In genomic region chr15:56991017-56991416, GRCh38 we compare ENCODE assay signal across 35 cellular contexts.
"Had no signal": no experiment of that assay in that cellular context is flagged by ENCODE, and none has a peak within 500 bp of the region (broad histone marks: within the 10 kb centered on the region; RNA-seq: fewer than 3 reads in every experiment).

No MANE protein-coding gene starts in this region.

- H3K27me3 ChIP-seq: adrenal gland, body of pancreas, brain microvascular endothelial cell, cardiac muscle cell had no signal

- H3K4me3 Mint-ChIP-seq: activated CD4-positive, alpha-beta memory T cell treated with anti-CD3 and anti-CD28 coated beads, Interleukin-2, amount 10 ng/mL, durations not matched to agents 7 days and 5 days; activated CD4-positive, alpha-beta T cell treated with anti-CD3 and anti-CD28 coated beads for 36 hours; activated CD4-positive, alpha-beta T cell treated with anti-CD3 and anti-CD28 coated beads, Interleukin-2, amount 10 ng/mL, durations not matched to agents 7 days and 5 days; activated CD8-positive, alpha-beta memory T cell treated with anti-CD3 and anti-CD28 coated beads, Interleukin-2, amount 10 ng/mL, durations not matched to agents 7 days and 5 days; activated CD8-positive, alpha-beta T cell treated with anti-CD3 and anti-CD28 coated beads, Interleukin-2, amount 10 ng/mL, durations not matched to agents 7 days and 5 days; activated naive CD8-positive, alpha-beta T cell treated with anti-CD3 and anti-CD28 coated beads for 36 hours; activated T-cell treated with anti-CD3 and anti-CD28 coated beads, Interleukin-2, amount 50 U/mL, for 24 hours; central memory CD8-positive, alpha-beta T cell; T-cell; T-helper 2 cell treated with Interferon-gamma antibody and Interleukin-4, amounts not matched to agents 5 μg/mL and 100 μg/mL, for 36 hours had no signal

- H3K9me3 ChIP-seq: adrenal gland, body of pancreas had no signal

- H3K4me3 ChIP-seq: adrenal gland, body of pancreas, cardiac muscle cell had no signal

- ATAC-seq: activated CD4-positive, alpha-beta T cell treated with anti-CD3 and anti-CD28 coated beads for 36 hours; activated CD4-positive, CD25-positive, alpha-beta regulatory T cell treated with anti-CD3 and anti-CD28 coated beads, Interleukin-2, amount 50 U/mL, for 24 hours; activated CD8-positive, alpha-beta memory T cell treated with anti-CD3 and anti-CD28 coated beads, Interleukin-2, amount 10 ng/mL, durations not matched to agents 7 days and 5 days; activated CD8-positive, alpha-beta T cell treated with anti-CD3 and anti-CD28 coated beads, Interleukin-2, amount 10 ng/mL, durations not matched to agents 7 days and 5 days; activated naive CD4-positive, alpha-beta T cell treated with anti-CD3 and anti-CD28 coated beads, Interleukin-2, amount 50 U/mL, for 72 hours; body of pancreas; T-cell had no signal

- H3K9me3 Mint-ChIP-seq: activated CD4-positive, alpha-beta memory T cell treated with anti-CD3 and anti-CD28 coated beads, Interleukin-2, amount 10 ng/mL, durations not matched to agents 7 days and 5 days; activated naive CD4-positive, alpha-beta T cell treated with anti-CD3 and anti-CD28 coated beads, Interleukin-2, amount 50 U/mL, for 72 hours; activated T-cell treated with anti-CD3 and anti-CD28 coated beads, Interleukin-2, amount 50 U/mL, for 24 hours; activated T-helper 2 cell treated with anti-CD3 and anti-CD28 coated beads, Interferon-gamma antibody, Interleukin-2, Interleukin-4, amounts not matched to agents 10 μg/mL and 5 μg/mL and 100 μg/mL, durations not matched to agents 14 hours and 24 hours and 36 hours; central memory CD8-positive, alpha-beta T cell; T-cell; T-helper 2 cell treated with Interferon-gamma antibody and Interleukin-4, amounts not matched to agents 5 μg/mL and 100 μg/mL, for 36 hours had no signal

- H3K36me3 ChIP-seq: adrenal gland, brain microvascular endothelial cell had no signal

- H3K27ac Mint-ChIP-seq: activated CD4-positive, alpha-beta memory T cell treated with anti-CD3 and anti-CD28 coated beads, Interleukin-2, amount 10 ng/mL, durations not matched to agents 7 days and 5 days; activated CD4-positive, alpha-beta T cell treated with anti-CD3 and anti-CD28 coated beads for 36 hours; activated CD4-positive, alpha-beta T cell treated with anti-CD3 and anti-CD28 coated beads, Interleukin-2, amount 10 ng/mL, durations not matched to agents 7 days and 5 days; activated CD8-positive, alpha-beta memory T cell treated with anti-CD3 and anti-CD28 coated beads, Interleukin-2, amount 10 ng/mL, durations not matched to agents 7 days and 5 days; activated CD8-positive, alpha-beta T cell treated with anti-CD3 and anti-CD28 coated beads, Interleukin-2, amount 10 ng/mL, durations not matched to agents 7 days and 5 days; activated naive CD4-positive, alpha-beta T cell treated with anti-CD3 and anti-CD28 coated beads, Interleukin-2, amount 50 U/mL, for 72 hours; activated naive CD8-positive, alpha-beta T cell treated with anti-CD3 and anti-CD28 coated beads for 36 hours; activated T-cell treated with anti-CD3 and anti-CD28 coated beads, Interleukin-2, amount 50 U/mL, for 24 hours; activated T-helper 2 cell treated with anti-CD3 and anti-CD28 coated beads, Interferon-gamma antibody, Interleukin-2, Interleukin-4, amounts not matched to agents 10 μg/mL and 5 μg/mL and 100 μg/mL, durations not matched to agents 14 hours and 24 hours and 36 hours; T-cell; T-helper 2 cell treated with Interferon-gamma antibody and Interleukin-4, amounts not matched to agents 5 μg/mL and 100 μg/mL, for 36 hours had no signal

- H3K27ac ChIP-seq: adrenal gland, body of pancreas, brain microvascular endothelial cell, cardiac muscle cell, VCaP had no signal

- DNase-seq: activated CD4-positive, alpha-beta memory T cell treated with anti-CD3 and anti-CD28 coated beads, Interleukin-2, amount 10 ng/mL, durations not matched to agents 7 days and 5 days; activated CD4-positive, alpha-beta T cell treated with anti-CD3 and anti-CD28 coated beads for 1 hour; activated CD4-positive, alpha-beta T cell treated with anti-CD3 and anti-CD28 coated beads for 36 hours; activated CD4-positive, alpha-beta T cell treated with anti-CD3 and anti-CD28 coated beads for 48 hours; activated CD4-positive, alpha-beta T cell treated with anti-CD3 and anti-CD28 coated beads, Interleukin-2, amount 10 ng/mL, durations not matched to agents 7 days and 5 days; activated CD4-positive, alpha-beta T cell treated with anti-CD3 and anti-CD28 coated beads, Interleukin-2, amount 50 U/mL, for 48 hours; activated CD4-positive, CD25-positive, alpha-beta regulatory T cell; activated CD8-positive, alpha-beta memory T cell treated with anti-CD3 and anti-CD28 coated beads for 24 hours; activated CD8-positive, alpha-beta memory T cell treated with anti-CD3 and anti-CD28 coated beads, Interleukin-2, amount 10 ng/mL, durations not matched to agents 7 days and 5 days; activated CD8-positive, alpha-beta memory T cell treated with anti-CD3 and anti-CD28 coated beads, Interleukin-2, amount 50 U/mL, for 48 hours; activated CD8-positive, alpha-beta T cell treated with anti-CD3 and anti-CD28 coated beads, Interleukin-2, amount 10 ng/mL, durations not matched to agents 7 days and 5 days; activated effector memory CD4-positive, alpha-beta T cell treated with Interleukin-2 at 50 U/mL for 16 hours; activated gamma-delta T cell; activated naive CD4-positive, alpha-beta T cell treated with anti-CD3 and anti-CD28 coated beads, Interleukin-2, amount 50 U/mL, for 16 hours; activated naive CD4-positive, alpha-beta T cell treated with Interleukin-2 at 50 U/mL for 16 hours; activated naive CD8-positive, alpha-beta T cell treated with anti-CD3 and anti-CD28 coated beads for 36 hours; activated T-cell treated with anti-CD3 and anti-CD28 coated beads, Interleukin-2, amount 50 U/mL, for 24 hours; activated T-cell treated with anti-CD3 and anti-CD28 coated beads, Interleukin-2, amount 50 U/mL, for 48 hours; adrenal gland; amniotic stem cell; aorta; body of pancreas; brain microvascular endothelial cell; caudate nucleus; cerebellar nuclear complex; T-cell; T-helper 2 cell; T-helper 9 cell had no signal

- H3K27me3 Mint-ChIP-seq: activated CD4-positive, alpha-beta memory T cell treated with anti-CD3 and anti-CD28 coated beads, Interleukin-2, amount 10 ng/mL, durations not matched to agents 7 days and 5 days; activated CD4-positive, alpha-beta T cell treated with anti-CD3 and anti-CD28 coated beads for 36 hours; activated CD4-positive, alpha-beta T cell treated with anti-CD3 and anti-CD28 coated beads, Interleukin-2, amount 10 ng/mL, durations not matched to agents 7 days and 5 days; activated CD8-positive, alpha-beta memory T cell treated with anti-CD3 and anti-CD28 coated beads, Interleukin-2, amount 10 ng/mL, durations not matched to agents 7 days and 5 days; activated naive CD8-positive, alpha-beta T cell treated with anti-CD3 and anti-CD28 coated beads for 36 hours; activated T-cell treated with anti-CD3 and anti-CD28 coated beads, Interleukin-2, amount 50 U/mL, for 24 hours; central memory CD8-positive, alpha-beta T cell; T-cell had no signal
